Comparison of ENCODE assay signal across 7 cellular contexts in the genomic region with DNA sequence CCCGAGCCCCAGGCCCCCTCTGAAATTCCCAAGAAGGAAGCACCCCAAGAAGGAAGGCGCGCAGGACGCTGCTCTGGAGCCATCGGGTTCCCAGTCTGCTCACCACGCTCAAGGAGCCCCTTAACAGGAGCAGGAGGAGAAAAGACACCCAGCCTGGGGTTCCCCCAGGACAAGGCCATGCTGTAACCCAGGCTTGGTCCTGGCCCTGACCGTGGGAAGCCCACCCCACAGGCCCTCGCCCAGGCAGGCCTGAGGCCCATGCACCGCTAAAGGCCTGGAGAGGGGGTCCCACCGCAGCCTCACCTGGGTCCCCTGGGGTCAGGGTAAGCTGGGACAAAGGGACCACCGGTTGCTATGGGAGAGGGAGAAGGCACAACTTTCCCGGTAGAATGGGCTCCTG.
DNase-seq lines count a peak whose midpoint lies in the region; ATAC-seq, FAIRE-seq and TF ChIP-seq lines count a peak whose summit lies in the region.
"Not testable (repeated sequence)": the region's sequence is repeated elsewhere in the genome, so short reads cannot be mapped to it uniquely, and the experiment has no call there.

No MANE protein-coding gene starts in this region.

- DNase-seq in AG08396 (ENCODE audit: low spot score) (peak; percentile 0), D341Med (ENCODE audit: low spot score) (peak; percentile 0), GM10266 (ENCODE audit: extremely low spot score) (peak; percentile 0), cardiac septum (ENCODE audit: low spot score) (peak; percentile 7), posterior vena cava (ENCODE audit: low spot score) (peak; percentile 44)
- not testable (repeated sequence) for DNase-seq in HepG2 (ENCODE audit: low spot score); stimulated activated effector memory CD8-positive, alpha-beta T cell treated with anti-CD3 and anti-CD28 coated beads, Interleukin-12 subunit alpha, Interleukin-12 subunit beta, amount 100 ng/mL, for 72 hours (ENCODE audit: low spot score in 2 of 2)

- not testable (repeated sequence) for H3K79me2 ChIP-seq in HepG2 (ENCODE audit: insufficient read depth, low read length)

- TF ChIP-seq EP300 in HepG2 (IDR thresholded peaks at IDR 0.05; ENCODE audit: low read depth in 2 of 2, low read length in 2 of 2); HepG2 (CRISPR knock-in tag; IDR thresholded peaks at IDR 0.05; ENCODE audit: borderline replicate concordance): not testable (repeated sequence)

- H3K36me3 ChIP-seq in HepG2 (replicated peaks in 1 of 2; ENCODE audit: control insufficient read depth in 1 of 2, insufficient read depth in 2 of 2, low read length in 2 of 2), result not testable (repeated sequence)

- not testable (repeated sequence) for H3K27ac Mint-ChIP-seq in stimulated activated effector memory CD8-positive, alpha-beta T cell treated with anti-CD3 and anti-CD28 coated beads, Interleukin-12 subunit alpha, Interleukin-12 subunit beta, amount 100 ng/mL, for 72 hours

- not testable (repeated sequence) for FAIRE-seq in HepG2 (lab: Jason Lieb, UNC)

- ATAC-seq in HepG2, result peak; percentile 27
- ATAC-seq in stimulated activated effector memory CD8-positive, alpha-beta T cell treated with anti-CD3 and anti-CD28 coated beads, Interleukin-12 subunit alpha, Interleukin-12 subunit beta, amount 100 ng/mL, for 72 hours, result peak; percentile 26

- H4K20me1 ChIP-seq in HepG2 (ENCODE audit: insufficient read depth, low read length), result not testable (repeated sequence)

- BruUV-seq in HepG2 (replicated peaks; lab: Mats Ljungman, UMichigan), result not testable (repeated sequence)

- H3K9ac ChIP-seq in HepG2 (ENCODE audit: insufficient read depth, low read depth, low read length), result not testable (repeated sequence)

- intact Hi-C loops in cardiac septum (cut with DNase I); HepG2 (cut with micrococcal nuclease; ENCODE audit: unreplicated experiment); posterior vena cava (cut with DNase I): not testable (repeated sequence)

- H3K27me3 ChIP-seq in HepG2 (ENCODE audit: control insufficient read depth in 1 of 2, insufficient read depth in 2 of 2, low read length in 2 of 2), result not testable (repeated sequence)

- CTCF ChIA-PET in HepG2 (lab: Yijun Ruan, JAX; ENCODE audit: low intra/inter-chr PET ratio, low total read pairs), result not testable (repeated sequence)

- POLR2A ChIA-PET in HepG2 (lab: Yijun Ruan, JAX), result not testable (repeated sequence)

- not testable (repeated sequence) for H3K9me3 ChIP-seq in HepG2 (ENCODE audit: low read length)

- H3K4me2 ChIP-seq in HepG2 (ENCODE audit: low read depth, low read length), result not testable (repeated sequence)

- TF ChIP-seq POLR2A in HepG2 (IDR thresholded peaks at IDR 0.05; ENCODE audit: insufficient read depth in 1 of 2, low read depth in 2 of 2, low read length in 2 of 2), result not testable (repeated sequence)

- not testable (repeated sequence) for H3K4me1 ChIP-seq in HepG2 (ENCODE audit: insufficient read depth, low read length)

- not testable (repeated sequence) for H3K4me3 ChIP-seq in HepG2 (replicated peaks in 1 of 3; ENCODE audit: insufficient read depth in 1 of 3, low read depth in 2 of 3, low read length in 3 of 3)

- H3K27ac ChIP-seq in HepG2 (ENCODE audit: extremely low read length, insufficient read depth, low read length), result not testable (repeated sequence)

- TF ChIP-seq RAD21 in HepG2 (CRISPR knock-in tag; IDR thresholded peaks at IDR 0.05), result not testable (repeated sequence)

- H3K36me3 Mint-ChIP-seq in stimulated activated effector memory CD8-positive, alpha-beta T cell treated with anti-CD3 and anti-CD28 coated beads, Interleukin-12 subunit alpha, Interleukin-12 subunit beta, amount 100 ng/mL, for 72 hours, result not testable (repeated sequence)

- not testable (repeated sequence) for H3K4me1 Mint-ChIP-seq in stimulated activated effector memory CD8-positive, alpha-beta T cell treated with anti-CD3 and anti-CD28 coated beads, Interleukin-12 subunit alpha, Interleukin-12 subunit beta, amount 100 ng/mL, for 72 hours

- not testable (repeated sequence) for H3K9me3 Mint-ChIP-seq in stimulated activated effector memory CD8-positive, alpha-beta T cell treated with anti-CD3 and anti-CD28 coated beads, Interleukin-12 subunit alpha, Interleukin-12 subunit beta, amount 100 ng/mL, for 72 hours

- not testable (repeated sequence) for TF ChIP-seq CTCF in GM10266 (IDR thresholded peaks at IDR 0.05; ENCODE audit: control insufficient read depth, insufficient read depth, low read depth, missing control alignments); HepG2 (CRISPR knock-in tag; IDR thresholded peaks at IDR 0.05)

- not testable (repeated sequence) for H3K4me3 Mint-ChIP-seq in stimulated activated effector memory CD8-positive, alpha-beta T cell treated with anti-CD3 and anti-CD28 coated beads, Interleukin-12 subunit alpha, Interleukin-12 subunit beta, amount 100 ng/mL, for 72 hours

- in situ Hi-C loops in HepG2 (cut with HindIII; ENCODE audit: extremely low pct_ligation_motif_present, low pct_unique_long_range_greater_than_20kb), result not testable (repeated sequence)

- WGBS in HepG2 (ENCODE audit: low lambda C conversion rate), result 0% methylated on average over 1 of the region's 12 CpGs

- not testable (repeated sequence) for H2AFZ ChIP-seq in HepG2 (ENCODE audit: low read length)
